Comparison of ENCODE assay signal across 17 cellular contexts in genomic region chr4:156816356-156816755, GRCh38.
"Had no signal": no experiment of that assay in that cellular context is flagged by ENCODE, and none has a peak within 500 bp of the region (broad histone marks: within the 10 kb centered on the region; RNA-seq: fewer than 3 reads in every experiment).

No MANE protein-coding gene starts in this region.

- H3K27ac ChIP-seq: epithelial cell of prostate, esophagus muscularis mucosa, gastroesophageal sphincter, left ventricle myocardium inferior, lower lobe of right lung, skin epidermis, stomach, thoracic aorta, transverse colon had no signal

- H3K4me1 ChIP-seq: gastroesophageal sphincter, lower lobe of right lung, stomach had no signal

- H3K36me3 ChIP-seq: esophagus muscularis mucosa, gastroesophageal sphincter, left ventricle myocardium inferior, lower lobe of right lung, stomach, thoracic aorta, transverse colon had no signal

- DNase-seq: effector memory CD4-positive, alpha-beta T cell; glutamatergic neuron; islet precursor cell; left cardiac atrium; left ventricle myocardium inferior; lower lobe of right lung; naive thymus-derived CD4-positive, alpha-beta T cell; posterior cingulate gyrus; stimulated activated naive CD4-positive, alpha-beta T cell; stomach; substantia nigra; transverse colon had no signal

- H3K27me3 ChIP-seq: esophagus muscularis mucosa, gastroesophageal sphincter, stomach, transverse colon had no signal

- H3K4me3 ChIP-seq: esophagus muscularis mucosa, gastroesophageal sphincter, left ventricle myocardium inferior, lower lobe of right lung, skin epidermis, stomach, thoracic aorta, transverse colon had no signal

- H3K9me3 ChIP-seq: esophagus muscularis mucosa, gastroesophageal sphincter, left ventricle myocardium inferior, lower lobe of right lung, stomach, thoracic aorta, transverse colon had no signal
